15 cellular contexts compared by ENCODE assay signal in the genomic region with DNA sequence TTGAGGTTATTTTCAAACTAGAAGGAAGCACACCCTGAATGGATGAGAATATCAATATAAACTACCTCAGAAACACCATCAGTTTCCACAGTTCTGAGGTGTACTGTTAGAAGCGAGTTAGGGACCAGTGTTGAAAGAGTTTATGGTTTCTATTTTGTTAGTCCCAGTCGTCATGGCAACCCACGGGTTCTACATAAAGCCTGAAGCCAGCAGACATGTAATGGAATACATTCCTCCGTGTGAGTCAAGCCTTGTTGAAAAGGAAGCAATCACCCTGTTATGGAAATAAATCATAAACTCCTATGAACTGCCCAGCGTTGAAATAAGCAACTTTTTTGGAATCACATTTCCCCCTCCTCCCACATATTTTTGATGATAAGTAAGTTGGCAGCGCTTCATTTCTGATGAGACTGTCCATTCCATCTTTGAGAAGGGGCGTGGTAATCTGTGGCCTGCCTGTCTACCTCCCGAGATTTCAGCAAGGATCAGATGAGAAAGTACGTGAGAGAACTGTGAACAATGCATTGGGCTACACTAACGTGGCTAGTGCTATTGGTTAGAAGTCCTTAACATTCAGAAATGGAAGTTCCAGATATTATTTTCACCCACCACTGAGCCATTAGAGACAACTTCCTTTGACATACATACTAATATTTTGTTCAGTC. TPM values are rescaled to one million over a fixed set of nuclear protein-coding genes. Genes with fewer than 3 reads are reported as not detected.
A peak's percentile ranks its signal among the peaks of the same experiment; 100 is the strongest.
DNase-seq lines count a peak whose midpoint lies in the region; ATAC-seq and TF ChIP-seq lines count a peak whose summit lies in the region.
"Had no signal": no experiment of that assay in that cellular context is flagged by ENCODE, and none has a peak within 500 bp of the region (broad histone marks: within the 10 kb centered on the region; RNA-seq: fewer than 3 reads in every experiment).

No MANE protein-coding gene starts in this region.

- H3K9me3 ChIP-seq in adipocyte (ENCODE audit: control insufficient read depth, low read length) (no peaks in the 10 kb centered on the region), thoracic aorta (no peaks in the 10 kb centered on the region)

- H3K27ac ChIP-seq in thoracic aorta: peak overlapping the region in 1 of 2 donors; percentile 66
- H3K27ac ChIP-seq: 22Rv1 had no signal

- H3K4me3 ChIP-seq in adipocyte (ENCODE audit: low read length) (no peak overlapping the region), thoracic aorta (peak overlapping the region; percentile 38)

- peaks cover 3% of the 10 kb centered on the region for H3K4me1 ChIP-seq in adipocyte (ENCODE audit: control insufficient read depth, insufficient read depth, low read length)
- peaks cover 0 to 5% of the 10 kb centered on the region in 2 donors for H3K4me1 ChIP-seq in thoracic aorta (ENCODE audit: control insufficient read depth in 1 of 2, low read depth in 2 of 2)

- DNase-seq in DMS 273 (lab: John Stamatoyannopoulos, UW; ENCODE audit: unreplicated experiment) (peak; percentile 9), DMS 273 treated with DMSO at 0.1 percent for 48 hours (lab: John Stamatoyannopoulos, UW) (no peak), adipocyte (ENCODE audit: low read depth) (peak; percentile 69), foreskin melanocyte (peak; percentile 3), thoracic aorta (ENCODE audit: low spot score) (peak; percentile 51), iPS-NIHi7 (ENCODE audit: extremely low spot score) (no peak), activated gamma-delta T cell treated with Interleukin-2 at 50 U/mL for 16 hours (no peak)
- DNase-seq: activated CD8-positive, alpha-beta T cell treated with anti-CD3 and anti-CD28 coated beads, Interleukin-2, amount 10 ng/mL, durations not matched to agents 7 days and 5 days; activated naive CD8-positive, alpha-beta T cell treated with anti-CD3 and anti-CD28 coated beads for 36 hours; GDM1; naive thymus-derived CD8-positive, alpha-beta T cell; NCI-H1436 treated with DMSO at 0.1 percent for 48 hours; T-cell had no signal

- H3K27me3 ChIP-seq in adipocyte (replicated peaks; ENCODE audit: control insufficient read depth, insufficient read depth, low read length) (peaks cover 4% of the 10 kb centered on the region), thoracic aorta (replicated peaks; ENCODE audit: insufficient read depth) (no peaks in the 10 kb centered on the region)

- TF ChIP-seq CTCF in thoracic aorta (IDR thresholded peaks at IDR 0.05): no peak

- no peak overlapping the region for H3K9ac ChIP-seq in adipocyte (ENCODE audit: low read length)

- ATAC-seq in thoracic aorta (ENCODE audit: insufficient number of reproducible peaks, low FRiP score, low read depth) (peak; percentile 89), HG02981 (IDR thresholded peaks at IDR 0.05; ENCODE audit: unreplicated experiment) (no peak)
- ATAC-seq: activated CD8-positive, alpha-beta T cell treated with anti-CD3 and anti-CD28 coated beads, Interleukin-2, amount 10 ng/mL, durations not matched to agents 7 days and 5 days; naive thymus-derived CD8-positive, alpha-beta T cell; T-cell had no signal

- H3K36me3 ChIP-seq in adipocyte (ENCODE audit: control insufficient read depth, insufficient read depth, low read length, severe bottlenecking) (no peaks in the 10 kb centered on the region), thoracic aorta (no peaks in the 10 kb centered on the region)

RNA-seq across cellular contexts. Expression of a gene that starts 40.4 kb away (rescaled TPM):
- 100 to 1,000 TPM in 1 of 2 donors, 10 to 100 TPM in 1; 47.8 to 102 TPM for total RNA-seq in thoracic aorta

Comparison
In these comparisons a context has a peak if more than half of its experiments do, and no peak if none do; other contexts are left out.
1. DNase-seq: peak in DMS 273 (single experiment), adipocyte (single experiment), foreskin melanocyte (single experiment) and thoracic aorta (single experiment); none in DMS 273 treated with DMSO at 0.1 percent for 48 hours (single experiment), iPS-NIHi7 (single experiment) and activated gamma-delta T cell treated with Interleukin-2 at 50 U/mL for 16 hours (single experiment).